In genomic region chr1:116908821-116909510, GRCh38 we compare ENCODE assay signal across 8 cellular contexts. TPM values are rescaled to one million over a fixed set of nuclear protein-coding genes. Genes with fewer than 3 reads are reported as not detected.
DNase-seq lines count a peak whose midpoint lies in the region; ATAC-seq and TF ChIP-seq lines count a peak whose summit lies in the region.

No MANE protein-coding gene starts in this region.

- peak overlapping the region; percentile 18 to 82 (median 64) for H3K27ac Mint-ChIP-seq in naive thymus-derived CD4-positive, alpha-beta T cell
- no peak overlapping the region for H3K27ac Mint-ChIP-seq in stimulated activated effector memory CD8-positive, alpha-beta T cell treated with anti-CD3 and anti-CD28 coated beads, Interleukin-12 subunit alpha, Interleukin-12 subunit beta, amount 100 ng/mL, for 72 hours

- peak overlapping the region in 9 of 10 donors; percentile 72 to 91 (median 84) for H3K4me3 Mint-ChIP-seq in naive thymus-derived CD4-positive, alpha-beta T cell
- no peak overlapping the region for H3K4me3 Mint-ChIP-seq in stimulated activated effector memory CD8-positive, alpha-beta T cell treated with anti-CD3 and anti-CD28 coated beads, Interleukin-12 subunit alpha, Interleukin-12 subunit beta, amount 100 ng/mL, for 72 hours

- CTCF ChIA-PET in AG04449 (lab: Yijun Ruan, JAX) = interaction anchor here (1.0 to 1.3 kb wide), 2 partner anchors 32 to 172 kb away, joined by 3 read pairs; no protein-coding TSS in a partner anchor
- CTCF ChIA-PET in naive thymus-derived CD4-positive, alpha-beta T cell (lab: Charles Lee) = no interaction called here

- H3K27ac ChIP-seq in HUES64 (ENCODE audit: low read depth, low read length) (peak overlapping the region; percentile 34; the same call in 1 of the 2 replicates), duodenal mucosa (ENCODE audit: low read depth, low read length) (no peak overlapping the region)
- no peak overlapping the region for H3K27ac ChIP-seq in naive thymus-derived CD4-positive, alpha-beta T cell (ENCODE audit: low read depth, low read length)

- H3K36me3 Mint-ChIP-seq in naive thymus-derived CD4-positive, alpha-beta T cell = no peaks in the 10 kb centered on the region
- H3K36me3 Mint-ChIP-seq in stimulated activated effector memory CD8-positive, alpha-beta T cell treated with anti-CD3 and anti-CD28 coated beads, Interleukin-12 subunit alpha, Interleukin-12 subunit beta, amount 100 ng/mL, for 72 hours = no peaks in the 10 kb centered on the region

- no peaks in the 10 kb centered on the region for H3K9me3 ChIP-seq in HUES64 (ENCODE audit: insufficient read depth, low read depth, low read length)
- no peaks in the 10 kb centered on the region for H3K9me3 ChIP-seq in duodenal mucosa (ENCODE audit: control insufficient read depth in 1 of 2, low read length in 2 of 2)
- H3K9me3 ChIP-seq in naive thymus-derived CD4-positive, alpha-beta T cell (ENCODE audit: control insufficient read depth in 2 of 3, low read length in 3 of 3) = no peaks in the 10 kb centered on the region

- DNase-seq in AG04449 (ENCODE audit: low read depth, low spot score) (no peak), H4 (ENCODE audit: low spot score) (no peak), NAMALWA (ENCODE audit: low spot score) (no peak)
- no peak for DNase-seq in naive thymus-derived CD4-positive, alpha-beta T cell
- DNase-seq in stimulated activated effector memory CD8-positive, alpha-beta T cell treated with anti-CD3 and anti-CD28 coated beads, Interleukin-12 subunit alpha, Interleukin-12 subunit beta, amount 100 ng/mL, for 72 hours (ENCODE audit: low spot score in 2 of 2) = no peak

- TF ChIP-seq CTCF in AG04449 (IDR thresholded peaks at IDR 0.05; ENCODE audit: insufficient read depth, low read length, missing control alignments) = no peak

- H3K36me3 ChIP-seq in HUES64 (ENCODE audit: insufficient read depth, low read length) (no peaks in the 10 kb centered on the region), duodenal mucosa (ENCODE audit: control insufficient read depth in 1 of 2, insufficient read depth in 2 of 2, low read length in 2 of 2) (no peaks in the 10 kb centered on the region)
- no peaks in the 10 kb centered on the region for H3K36me3 ChIP-seq in naive thymus-derived CD4-positive, alpha-beta T cell (ENCODE audit: control insufficient read depth in 2 of 3, insufficient read depth in 3 of 3, low read length in 3 of 3)

- intact Hi-C loops in naive thymus-derived CD4-positive, alpha-beta T cell (cut with micrococcal nuclease) = no loop called here

- H3K27me3 Mint-ChIP-seq in naive thymus-derived CD4-positive, alpha-beta T cell = peaks cover 0 to 7% (median 0%) of the 10 kb centered on the region in 5 donors

- no peak for ATAC-seq in naive thymus-derived CD4-positive, alpha-beta T cell
- ATAC-seq in stimulated activated effector memory CD8-positive, alpha-beta T cell treated with anti-CD3 and anti-CD28 coated beads, Interleukin-12 subunit alpha, Interleukin-12 subunit beta, amount 100 ng/mL, for 72 hours = no peak
- ATAC-seq in HG03108 (IDR thresholded peaks at IDR 0.05; ENCODE audit: unreplicated experiment) = no peak

- H3K9me3 Mint-ChIP-seq in naive thymus-derived CD4-positive, alpha-beta T cell = no peaks in the 10 kb centered on the region
- no peaks in the 10 kb centered on the region for H3K9me3 Mint-ChIP-seq in stimulated activated effector memory CD8-positive, alpha-beta T cell treated with anti-CD3 and anti-CD28 coated beads, Interleukin-12 subunit alpha, Interleukin-12 subunit beta, amount 100 ng/mL, for 72 hours

- H3K27me3 ChIP-seq in HUES64 (ENCODE audit: insufficient read depth, low read length) (peaks cover 5% of the 10 kb centered on the region; the same call in 1 of the 2 replicates), duodenal mucosa (ENCODE audit: control insufficient read depth in 1 of 2, insufficient read depth in 2 of 2, low read length in 2 of 2) (no peaks in the 10 kb centered on the region)
- H3K27me3 ChIP-seq in naive thymus-derived CD4-positive, alpha-beta T cell (ENCODE audit: control insufficient read depth in 2 of 2, insufficient read depth in 2 of 2, low read length in 2 of 2) = no peaks in the 10 kb centered on the region

- 8% methylated on average over 12 of the region's 13 CpGs for WGBS in HUES64

- H3K4me1 ChIP-seq in HUES64 (ENCODE audit: insufficient read depth, low read length) (peaks cover 15% of the 10 kb centered on the region), duodenal mucosa (ENCODE audit: control insufficient read depth in 1 of 2, insufficient read depth in 2 of 2, low read length in 2 of 2) (peaks cover 13 to 32% of the 10 kb centered on the region in 2 donors)
- H3K4me1 ChIP-seq in naive thymus-derived CD4-positive, alpha-beta T cell (ENCODE audit: control insufficient read depth in 2 of 2, insufficient read depth in 2 of 2, low read length in 2 of 2) = peaks cover 0 to 7% of the 10 kb centered on the region in 2 donors

- H3K4me3 ChIP-seq in AG04449 (ENCODE audit: low read depth, low read length) (peak overlapping the region; percentile 67), HUES64 (ENCODE audit: low read length) (peak overlapping the region; percentile 90), duodenal mucosa (ENCODE audit: low read depth in 1 of 2, low read length in 2 of 2) (peak overlapping the region; percentile 79 to 80)
- H3K4me3 ChIP-seq in naive thymus-derived CD4-positive, alpha-beta T cell (ENCODE audit: low read length) = no peak overlapping the region

- POLR2A ChIA-PET in AG04449 (lab: Yijun Ruan, JAX) = no interaction called here
- POLR2A ChIA-PET in naive thymus-derived CD4-positive, alpha-beta T cell (lab: Charles Lee) = interaction anchor here (0.5 kb wide), 1 partner anchor 15 kb away, joined by 3 read pairs; no protein-coding TSS in a partner anchor

- H3K9ac ChIP-seq in HUES64 (ENCODE audit: low read depth, low read length) (peak overlapping the region; percentile 50; the same call in 1 of the 2 replicates), duodenal mucosa (ENCODE audit: low read depth in 1 of 2, low read length in 2 of 2) (peak overlapping the region; percentile 35 to 61)

- peaks cover 0 to 7% (median 5%) of the 10 kb centered on the region in 7 donors for H3K4me1 Mint-ChIP-seq in naive thymus-derived CD4-positive, alpha-beta T cell
- peaks cover 7% of the 10 kb centered on the region for H3K4me1 Mint-ChIP-seq in stimulated activated effector memory CD8-positive, alpha-beta T cell treated with anti-CD3 and anti-CD28 coated beads, Interleukin-12 subunit alpha, Interleukin-12 subunit beta, amount 100 ng/mL, for 72 hours

RNA-seq across cellular contexts. Expression of gene PTGFRN, which starts 0.8 kb away (rescaled TPM):
- 19.0 TPM for polyA plus RNA-seq in HUES64 (2013, experiment 1 of 2)
- 26.6 TPM for polyA plus RNA-seq in HUES64 (2013, experiment 2 of 2)
- total RNA-seq in naive thymus-derived CD4-positive, alpha-beta T cell = 1 to 10 TPM in 4 of 5 experiments, under 1 TPM in 1; 1.00 to 5.6 (median 1.5) TPM
- 1 to 10 TPM in 1 of 2 donors, under 1 TPM in 1; 0.22 to 1.0 TPM for polyA plus RNA-seq in naive thymus-derived CD4-positive, alpha-beta T cell
- 47.0 and 70.9 TPM in 2 replicates for total RNA-seq in H4 (2014; rRNA removed; shearing (Covaris generic))
